Comparison of ENCODE assay signal across 8 cellular contexts in genomic region chr6:45677381-45677992, GRCh38.
DNase-seq lines count a peak whose midpoint lies in the region; ATAC-seq, FAIRE-seq and TF ChIP-seq lines count a peak whose summit lies in the region.

No MANE protein-coding gene starts in this region.

- H3K27me3 ChIP-seq in DOHH2 (ENCODE audit: control insufficient read depth, low read length) = no peaks in the 10 kb centered on the region
- peaks cover 0 to 13% (median 0%) of the 10 kb centered on the region in 4 donors for H3K27me3 ChIP-seq in esophagus muscularis mucosa

- no peak for FAIRE-seq in H54 (lab: Jason Lieb, UNC)

- no peaks in the 10 kb centered on the region for H3K36me3 ChIP-seq in DOHH2 (ENCODE audit: control insufficient read depth, low read length)
- no peaks in the 10 kb centered on the region for H3K36me3 ChIP-seq in esophagus muscularis mucosa

- H3K4me2 ChIP-seq in DOHH2 (ENCODE audit: low read length) = peak overlapping the region; percentile 87

- H3K9me3 ChIP-seq in DOHH2 (ENCODE audit: control insufficient read depth, insufficient read depth, low read length) (peaks cover 3% of the 10 kb centered on the region; the same call in 1 of the 2 replicates), esophagus muscularis mucosa (peaks cover 0 to 24% (median 16%) of the 10 kb centered on the region in 4 donors)

- H3K27ac ChIP-seq in DOHH2 (ENCODE audit: low read depth, low read length) = peak overlapping the region; percentile 76
- H3K27ac ChIP-seq in esophagus muscularis mucosa (replicated peaks in 1 of 4) = no peak overlapping the region

- TF ChIP-seq EP300 in esophagus muscularis mucosa (IDR thresholded peaks at IDR 0.05) = no peak

- peak overlapping the region; percentile 67 for H3K4me3 ChIP-seq in DOHH2 (ENCODE audit: low read length)
- H3K4me3 ChIP-seq in esophagus muscularis mucosa = no peak overlapping the region

- 32% methylated on average over 13 of the region's 13 CpGs for WGBS in esophagus muscularis mucosa

- ATAC-seq in GM21360 (IDR thresholded peaks at IDR 0.05; ENCODE audit: unreplicated experiment) (peak; percentile 43), HG03575 (IDR thresholded peaks at IDR 0.05; ENCODE audit: extremely low read depth, insufficient number of reproducible peaks, low FRiP score, unreplicated experiment) (peak; percentile 26)

- no peak for TF ChIP-seq CTCF in DOHH2 (IDR thresholded peaks at IDR 0.05; ENCODE audit: low read depth, low read length, poor library complexity, severe bottlenecking)
- TF ChIP-seq CTCF in esophagus muscularis mucosa (IDR thresholded peaks at IDR 0.05) = no peak

- no peaks in the 10 kb centered on the region for H3K79me2 ChIP-seq in DOHH2 (ENCODE audit: control insufficient read depth, low read length)

- DNase-seq in activated CD4-positive, CD25-positive, alpha-beta regulatory T cell treated with anti-CD3 and anti-CD28 coated beads, Interleukin-2, amount 50 U/mL, for 72 hours = peak; percentile 41
- DNase-seq in esophagus muscularis mucosa (ENCODE audit: extremely low spot score) = peak; percentile 90
- DNase-seq in pons (ENCODE audit: low spot score) = peak; percentile 84
- DNase-seq in H54 (ENCODE audit: insufficient read length, low spot score) = no peak
- no peak for DNase-seq in NCI-H2107 treated with DMSO at 0.1 percent for 48 hours (lab: John Stamatoyannopoulos, UW; ENCODE audit: unreplicated experiment)

- H3K9me2 ChIP-seq in DOHH2 (replicated peaks; ENCODE audit: control insufficient read depth, low read length) = no peaks in the 10 kb centered on the region

- H3F3A ChIP-seq in DOHH2 (ENCODE audit: control insufficient read depth, insufficient read depth) = peaks cover 19% of the 10 kb centered on the region

- H3K4me1 ChIP-seq in DOHH2 (ENCODE audit: control insufficient read depth, low read length) (peaks cover 62% of the 10 kb centered on the region), esophagus muscularis mucosa (peaks cover 0 to 10% (median 0%) of the 10 kb centered on the region in 4 donors)

- no peaks in the 10 kb centered on the region for H4K20me1 ChIP-seq in DOHH2 (ENCODE audit: control insufficient read depth, insufficient read depth, low read depth, low read length)

- no peak for TF ChIP-seq POLR2A in esophagus muscularis mucosa (IDR thresholded peaks at IDR 0.05; ENCODE audit: low read depth)
- no peak for TF ChIP-seq POLR2A in H54 (IDR thresholded peaks at IDR 0.05; ENCODE audit: low read depth, low read length)

- intact Hi-C loops in esophagus muscularis mucosa (cut with DNase I) = no loop called here

Comparison
In these comparisons a context has a peak if more than half of its experiments do, and no peak if none do; other contexts are left out.
1. DNase-seq: peak in activated CD4-positive, CD25-positive, alpha-beta regulatory T cell treated with anti-CD3 and anti-CD28 coated beads, Interleukin-2, amount 50 U/mL, for 72 hours (single experiment), esophagus muscularis mucosa (single experiment) and pons (single experiment); none in H54 (single experiment) and NCI-H2107 treated with DMSO at 0.1 percent for 48 hours (single experiment).